14 cellular contexts compared by ENCODE assay signal in genomic region chr16:86030116-86030515, GRCh38.
DNase-seq lines count a peak whose midpoint lies in the region; ATAC-seq and TF ChIP-seq lines count a peak whose summit lies in the region.
"Had no signal": no experiment of that assay in that cellular context is flagged by ENCODE, and none has a peak within 500 bp of the region (broad histone marks: within the 10 kb centered on the region; RNA-seq: fewer than 3 reads in every experiment).

No MANE protein-coding gene starts in this region.

- H3K9me3 ChIP-seq in heart right ventricle (peaks cover 0 to 12% (median under 1%) of the 10 kb centered on the region in 11 donors), endodermal cell (ENCODE audit: control insufficient read depth, low read length) (peaks cover 5% of the 10 kb centered on the region), upper lobe of right lung (no peaks in the 10 kb centered on the region), SK-N-SH (no peaks in the 10 kb centered on the region)

- H3K4me1 Mint-ChIP-seq in endodermal cell, result peaks cover 17% of the 10 kb centered on the region

- CTCF ChIA-PET in SK-N-SH (lab: Yijun Ruan, JAX), result interaction anchor here (1.1 kb wide), 1 partner anchor 488 kb away, joined by 3 read pairs; no protein-coding TSS in a partner anchor

- 95 to 96% methylated on average over 10 of the region's 10 CpGs for WGBS in heart right ventricle, 2 donors
- WGBS in endodermal cell (ENCODE audit: insufficient coverage in 1 of 2, insufficient read length in 1 of 2), 2 experiments, result 90 to 95% methylated on average over 7 to 10 of the region's 10 CpGs
- 9% methylated on average over 10 of the region's 10 CpGs for WGBS in SK-N-SH (ENCODE audit: low lambda C conversion rate)

- no peaks in the 10 kb centered on the region for H3F3A ChIP-seq in SK-N-SH (replicated peaks; ENCODE audit: insufficient read depth)

- peaks cover 20% of the 10 kb centered on the region for H3K27me3 Mint-ChIP-seq in endodermal cell (ENCODE audit: insufficient read depth)

- TF ChIP-seq CTCF in heart right ventricle (IDR thresholded peaks at IDR 0.05), result no peak
- TF ChIP-seq CTCF in endodermal cell (conservative IDR thresholded peaks at IDR 0.05), result no peak
- TF ChIP-seq CTCF in upper lobe of right lung (IDR thresholded peaks at IDR 0.05), result no peak
- TF ChIP-seq CTCF in SK-N-SH (IDR thresholded peaks at IDR 0.05), result no peak

- no peak overlapping the region for H3K4me2 ChIP-seq in SK-N-SH

- H3K27ac Mint-ChIP-seq in endodermal cell, result no peak overlapping the region
- H3K27ac Mint-ChIP-seq: CD4-positive, alpha-beta T cell had no signal

- intact Hi-C loops in cardiac septum (cut with DNase I) (no loop called here), heart right ventricle (cut with DNase I) (no loop called here), sciatic nerve (cut with DNase I) (no loop called here), upper lobe of right lung (cut with DNase I) (no loop called here)

- H3K4me3 ChIP-seq in heart right ventricle, result no peak overlapping the region
- H3K4me3 ChIP-seq in endodermal cell (ENCODE audit: low read length), result no peak overlapping the region
- no peak overlapping the region for H3K4me3 ChIP-seq in upper lobe of right lung
- no peak overlapping the region for H3K4me3 ChIP-seq in SK-N-SH (ENCODE audit: low read depth in 2 of 2, low read length in 1 of 2)
- H3K4me3 ChIP-seq: GM12878 had no signal

- no peak for TF ChIP-seq EP300 in SK-N-SH (IDR thresholded peaks at IDR 0.05; ENCODE audit: borderline replicate concordance in 1 of 2, low read depth in 1 of 2, low read length in 1 of 2)

- no peaks in the 10 kb centered on the region for H4K20me1 ChIP-seq in SK-N-SH (ENCODE audit: insufficient read depth)

- H3K4me1 ChIP-seq in heart right ventricle (peaks cover 0 to 20% (median 7%) of the 10 kb centered on the region in 9 donors), endodermal cell (ENCODE audit: control insufficient read depth, insufficient read depth, low read length) (peaks cover 4% of the 10 kb centered on the region), upper lobe of right lung (no peaks in the 10 kb centered on the region), SK-N-SH (ENCODE audit: control insufficient read depth in 1 of 2, insufficient read depth in 2 of 2, low read depth in 1 of 2, low read length in 1 of 2) (no peaks in the 10 kb centered on the region)

- H3K36me3 Mint-ChIP-seq in endodermal cell (ENCODE audit: low read depth), result peaks cover under 1% of the 10 kb centered on the region

- no peaks in the 10 kb centered on the region for H3K36me3 ChIP-seq in heart right ventricle
- H3K36me3 ChIP-seq in endodermal cell (ENCODE audit: control insufficient read depth, insufficient read depth, low read length), result no peaks in the 10 kb centered on the region
- no peaks in the 10 kb centered on the region for H3K36me3 ChIP-seq in upper lobe of right lung
- H3K36me3 ChIP-seq in SK-N-SH (replicated peaks in 1 of 2; ENCODE audit: control insufficient read depth in 1 of 2, insufficient read depth in 2 of 2, low read length in 1 of 2), result no peaks in the 10 kb centered on the region

- H3K79me2 ChIP-seq in SK-N-SH (ENCODE audit: insufficient read depth), result no peaks in the 10 kb centered on the region

- H3K27me3 ChIP-seq in heart right ventricle, result peaks cover 0 to 79% (median 47%) of the 10 kb centered on the region in 7 donors
- peaks cover 7% of the 10 kb centered on the region for H3K27me3 ChIP-seq in endodermal cell (ENCODE audit: control insufficient read depth, insufficient read depth, low read length, poor library complexity, severe bottlenecking)
- peaks cover 19% of the 10 kb centered on the region for H3K27me3 ChIP-seq in upper lobe of right lung
- peaks cover 77% of the 10 kb centered on the region for H3K27me3 ChIP-seq in SK-N-SH (ENCODE audit: insufficient read depth)

- H3K9me3 Mint-ChIP-seq in endodermal cell, result peaks cover 6% of the 10 kb centered on the region
- H3K9me3 Mint-ChIP-seq: CD4-positive, alpha-beta T cell had no signal

- no peak for TF ChIP-seq RAD21 in SK-N-SH (IDR thresholded peaks at IDR 0.05; ENCODE audit: low read length)

- DNase-seq in cardiac septum (ENCODE audit: low spot score) (peak; percentile 14), heart right ventricle (no peak), endodermal cell (peak; percentile 11), sciatic nerve (ENCODE audit: low spot score) (peak; percentile 34), upper lobe of right lung (peak; percentile 17), NCI-H2227 (lab: John Stamatoyannopoulos, UW; ENCODE audit: unreplicated experiment) (no peak), SK-N-SH (no peak), HCEC 1CT (no peak)
- DNase-seq: 8988T; AML-193; CD4-positive, alpha-beta T cell had no signal

- H3K9ac ChIP-seq in endodermal cell (ENCODE audit: extremely low read depth, low read length, poor library complexity, severe bottlenecking) (no peak overlapping the region), SK-N-SH (no peak overlapping the region)

- POLR2A ChIA-PET in SK-N-SH (lab: Yijun Ruan, JAX), result no interaction called here

- no peak overlapping the region for H2AFZ ChIP-seq in SK-N-SH (ENCODE audit: low read depth)

- H3K4me3 Mint-ChIP-seq in endodermal cell, result no peak overlapping the region
- H3K4me3 Mint-ChIP-seq: CD4-positive, alpha-beta T cell had no signal

- no peaks in the 10 kb centered on the region for H3K9me2 ChIP-seq in SK-N-SH

- no peak for ATAC-seq in heart right ventricle
- ATAC-seq in sciatic nerve, result no peak
- no peak for ATAC-seq in upper lobe of right lung
- ATAC-seq: GM12878, HCT116 had no signal

- H3K27ac ChIP-seq in heart right ventricle (peak overlapping the region in 1 of 10 donors; percentile 52), endodermal cell (ENCODE audit: low read depth, low read length) (no peak overlapping the region), upper lobe of right lung (no peak overlapping the region), SK-N-SH (ENCODE audit: low read depth in 2 of 2, low read length in 1 of 2) (no peak overlapping the region)
- H3K27ac ChIP-seq: HL-60 had no signal

TF ChIP-seq in SK-N-SH, 30 proteins besides CTCF, POLR2A, EP300 and RAD21:
- TF ChIP-seq NRF1 (IDR thresholded peaks at IDR 0.05; ENCODE audit: low read depth, low read length), result no peak
- no peak for TF ChIP-seq EZH2phosphoT487 (IDR thresholded peaks at IDR 0.05; ENCODE audit: borderline replicate concordance, low read depth)
- no peak for TF ChIP-seq FOXJ3 (CRISPR knock-in tag; IDR thresholded peaks at IDR 0.05)
- TF ChIP-seq POLR2AphosphoS5 (IDR thresholded peaks at IDR 0.05; ENCODE audit: low read depth, low read length), result no peak
- no peak for TF ChIP-seq RCOR1 (IDR thresholded peaks at IDR 0.05; ENCODE audit: low read length)
- TF ChIP-seq, protein P1, sequence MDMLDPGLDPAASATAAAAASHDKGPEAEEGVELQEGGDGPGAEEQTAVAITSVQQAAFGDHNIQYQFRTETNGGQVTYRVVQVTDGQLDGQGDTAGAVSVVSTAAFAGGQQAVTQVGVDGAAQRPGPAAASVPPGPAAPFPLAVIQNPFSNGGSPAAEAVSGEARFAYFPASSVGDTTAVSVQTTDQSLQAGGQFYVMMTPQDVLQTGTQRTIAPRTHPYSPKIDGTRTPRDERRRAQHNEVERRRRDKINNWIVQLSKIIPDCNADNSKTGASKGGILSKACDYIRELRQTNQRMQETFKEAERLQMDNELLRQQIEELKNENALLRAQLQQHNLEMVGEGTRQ (IDR thresholded peaks at IDR 0.05; ENCODE audit: borderline replicate concordance, low read depth, low read length), result no peak
- no peak for TF ChIP-seq RXRA (IDR thresholded peaks at IDR 0.05; ENCODE audit: borderline replicate concordance, low read depth)
- TF ChIP-seq MEF2A (IDR thresholded peaks at IDR 0.05; ENCODE audit: borderline replicate concordance, low read depth), result no peak
- TF ChIP-seq, protein P2, sequence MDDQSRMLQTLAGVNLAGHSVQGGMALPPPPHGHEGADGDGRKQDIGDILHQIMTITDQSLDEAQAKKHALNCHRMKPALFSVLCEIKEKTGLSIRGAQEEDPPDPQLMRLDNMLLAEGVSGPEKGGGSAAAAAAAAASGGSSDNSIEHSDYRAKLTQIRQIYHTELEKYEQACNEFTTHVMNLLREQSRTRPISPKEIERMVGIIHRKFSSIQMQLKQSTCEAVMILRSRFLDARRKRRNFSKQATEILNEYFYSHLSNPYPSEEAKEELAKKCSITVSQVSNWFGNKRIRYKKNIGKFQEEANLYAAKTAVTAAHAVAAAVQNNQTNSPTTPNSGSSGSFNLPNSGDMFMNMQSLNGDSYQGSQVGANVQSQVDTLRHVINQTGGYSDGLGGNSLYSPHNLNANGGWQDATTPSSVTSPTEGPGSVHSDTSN (IDR thresholded peaks at IDR 0.05), result no peak
- TF ChIP-seq RFX5 (IDR thresholded peaks at IDR 0.05; ENCODE audit: low read length), result no peak
- no peak for TF ChIP-seq USF1 (IDR thresholded peaks at IDR 0.05; ENCODE audit: borderline replicate concordance, low read depth)
- no peak for TF ChIP-seq ZBTB33 (IDR thresholded peaks at IDR 0.05; ENCODE audit: borderline replicate concordance, low read depth)
- TF ChIP-seq GABPA (IDR thresholded peaks at IDR 0.05; ENCODE audit: low read depth), result no peak
- TF ChIP-seq YY1 (IDR thresholded peaks at IDR 0.05; ENCODE audit: low read depth), result no peak

Comparison
In these comparisons a context has a peak if more than half of its experiments do, and no peak if none do; other contexts are left out.
1. DNase-seq: peak in cardiac septum (single experiment), endodermal cell (single experiment), sciatic nerve (single experiment) and upper lobe of right lung (single experiment); none in heart right ventricle (0 of 2), NCI-H2227 (single experiment), SK-N-SH (single experiment) and HCEC 1CT (single experiment).